ENCODE assay signal across 11 cellular contexts in genomic region chr11:11965656-11966353, GRCh38. TPM values are rescaled to one million over a fixed set of nuclear protein-coding genes. Genes with fewer than 3 reads are reported as not detected.
"Had no signal": no experiment of that assay in that cellular context is flagged by ENCODE, and none has a peak within 500 bp of the region (broad histone marks: within the 10 kb centered on the region; RNA-seq: fewer than 3 reads in every experiment).

No MANE protein-coding gene starts in this region.

- H3K36me3 Mint-ChIP-seq: activated naive CD4-positive, alpha-beta T cell treated with anti-CD3 and anti-CD28 coated beads, Interleukin-2, amount 50 U/mL, for 72 hours had no signal

- H3K9me3 Mint-ChIP-seq: activated naive CD4-positive, alpha-beta T cell treated with anti-CD3 and anti-CD28 coated beads, Interleukin-2, amount 50 U/mL, for 72 hours had no signal

- ATAC-seq: body of pancreas had no signal

- H3K27me3 ChIP-seq: body of pancreas, tibial artery had no signal

- H3K4me3 ChIP-seq: body of pancreas, left lung, skin epidermis, tibial artery had no signal

- H3K27ac ChIP-seq: body of pancreas, left lung, skin epidermis, tibial artery, WERI-Rb-1 had no signal

- DNase-seq: activated CD4-positive, alpha-beta T cell treated with anti-CD3 and anti-CD28 coated beads for 4 hours; activated effector memory CD4-positive, alpha-beta T cell treated with anti-CD3 and anti-CD28 coated beads, Interleukin-2, amount 50 U/mL, for 16 hours; amniotic stem cell; body of pancreas; cerebellar nuclear complex; left lung; mesenchymal stem cell; tibial artery; WERI-Rb-1 had no signal

RNA-seq across cellular contexts. Expression of gene DKK3, which starts 42.6 kb away (rescaled TPM):
- total RNA-seq: activated naive CD4-positive, alpha-beta T cell treated with anti-CD3 and anti-CD28 coated beads, Interleukin-2, amount 50 U/mL, for 72 hours had no signal
